ENCODE assay signal across 1 cellular context in genomic region chr6:17965397-17965796, GRCh38.
TF ChIP-seq lines count a peak whose summit lies in the region.

No MANE protein-coding gene starts in this region.

TF ChIP-seq in HCT116, 20 proteins besides CTCF, POLR2A, EP300 and RAD21 (continued from another document):
- no peak for TF ChIP-seq REST (IDR thresholded peaks at IDR 0.05; ENCODE audit: low read depth)
- no peak for TF ChIP-seq ELF1 (IDR thresholded peaks at IDR 0.05; ENCODE audit: borderline replicate concordance, low read depth)
- peak; percentile 60 for TF ChIP-seq SP1 (IDR thresholded peaks at IDR 0.05; ENCODE audit: low read depth)
- no peak for TF ChIP-seq EGR1 (IDR thresholded peaks at IDR 0.05; ENCODE audit: low read depth)
- no peak for TF ChIP-seq TCF7L2 (IDR thresholded peaks at IDR 0.05; ENCODE audit: borderline replicate concordance, extremely low read depth, insufficient read depth, insufficient read length)
- no peak for TF ChIP-seq MAX (IDR thresholded peaks at IDR 0.05)
